ENCODE assay signal across 36 cellular contexts in genomic region chr7:83755526-83755925, GRCh38.
"Had no signal": no experiment of that assay in that cellular context is flagged by ENCODE, and none has a peak within 500 bp of the region (broad histone marks: within the 10 kb centered on the region; RNA-seq: fewer than 3 reads in every experiment).

No MANE protein-coding gene starts in this region.

- H3K4me3 ChIP-seq: MG63 had no signal

- H3K36me3 ChIP-seq: MG63 had no signal

- H3K27me3 ChIP-seq: MG63 had no signal

- DNase-seq: Karpas-422, Kasumi-1, MG63, MM.1S, MV-4-11, NCI-H1048, NCI-H1092, NCI-H1092 treated with DMSO at 0.1 percent for 48 hours, NCI-H1105, NCI-H1105 treated with DMSO at 0.1 percent for 48 hours, NCI-H1417, NCI-H1417 treated with DMSO at 0.1 percent for 48 hours, NCI-H1436, NCI-H1436 treated with DMSO at 0.1 percent for 48 hours, NCI-H146, NCI-H1694, NCI-H1694 treated with DMSO at 0.1 percent for 48 hours, NCI-H187, NCI-H187 treated with DMSO at 0.1 percent for 48 hours, NCI-H1930, NCI-H2029, NCI-H2029 treated with DMSO at 0.1 percent for 48 hours, NCI-H2081, NCI-H2081 treated with DMSO at 0.1 percent for 48 hours, NCI-H2107, NCI-H2171, NCI-H2171 treated with DMSO at 0.1 percent for 48 hours, NCI-H2227 treated with DMSO at 0.1 percent for 48 hours, NCI-H226, NCI-H345, NCI-H446, NCI-H446 treated with DMSO at 0.1 percent for 48 hours, NCI-H510A, NCI-H510A treated with DMSO at 0.1 percent for 48 hours, NCI-H524, NCI-H524 treated with DMSO at 0.1 percent for 48 hours had no signal

- H3K9me3 ChIP-seq: MG63 had no signal
